ENCODE assay signal across 14 cellular contexts in genomic region chr14:68238956-68239355, GRCh38.
"Had no signal": no experiment of that assay in that cellular context is flagged by ENCODE, and none has a peak within 500 bp of the region (broad histone marks: within the 10 kb centered on the region; RNA-seq: fewer than 3 reads in every experiment).

No MANE protein-coding gene starts in this region.

- H3K9me3 ChIP-seq: SK-N-SH, thoracic aorta had no signal

- H3K27ac ChIP-seq: brain microvascular endothelial cell, thoracic aorta had no signal

- FAIRE-seq: TTC549 had no signal

- H3K9ac ChIP-seq: SK-N-SH had no signal

- H3K36me3 ChIP-seq: brain microvascular endothelial cell, thoracic aorta had no signal

- H3K4me3 ChIP-seq: thoracic aorta had no signal

- DNase-seq: activated CD4-positive, alpha-beta T cell treated with anti-CD3 and anti-CD28 coated beads, Interleukin-2, amount 50 U/mL, for 1 hour; activated CD4-positive, CD25-positive, alpha-beta regulatory T cell; activated T-cell treated with anti-CD3 and anti-CD28 coated beads for 4 hours; amygdala; brain microvascular endothelial cell; cerebellar nuclear complex; dermis blood vessel endothelial cell; hippocampal formation; natural killer cell; SK-N-SH; stimulated activated CD4-positive, alpha-beta T cell treated with anti-CD3 and anti-CD28 coated beads, Interleukin-4, amount 100 ng/mL, for 1 hour; stimulated activated CD8-positive, alpha-beta memory T cell treated with anti-CD3 and anti-CD28 coated beads, Interleukin-4, amount 100 ng/mL, for 48 hours had no signal

- ATAC-seq: natural killer cell had no signal

- H3K27me3 ChIP-seq: brain microvascular endothelial cell had no signal

- H3K4me2 ChIP-seq: SK-N-SH had no signal
